Comparison of ENCODE assay signal across 1 cellular context in the genomic region with DNA sequence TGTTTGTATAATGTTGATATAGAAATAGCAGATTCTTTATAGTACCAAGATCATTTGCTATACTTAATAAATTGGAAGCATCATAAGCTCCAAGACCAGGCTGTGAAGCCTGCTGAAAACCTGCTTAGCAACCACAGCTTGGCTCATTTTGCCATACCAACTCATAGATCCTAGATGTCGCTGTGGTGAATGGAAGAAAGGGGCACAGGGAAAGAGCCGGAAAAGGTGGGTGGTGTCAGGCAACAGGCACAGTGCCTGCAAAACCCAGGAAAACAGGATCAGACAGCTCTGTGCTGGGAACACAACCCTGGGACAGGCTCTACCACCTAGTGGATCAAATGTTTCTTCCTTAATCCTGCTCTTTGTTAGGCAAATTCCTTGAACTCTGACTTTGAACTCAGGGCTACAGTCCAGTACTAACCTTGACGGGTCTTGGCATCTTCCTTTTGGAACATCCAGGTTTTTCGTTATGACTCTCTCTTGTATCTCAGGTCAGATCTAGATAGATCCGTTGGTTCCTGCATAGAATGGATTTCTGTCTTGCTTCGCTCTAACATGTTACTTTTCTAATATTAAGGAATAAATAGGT.
TF ChIP-seq lines count a peak whose summit lies in the region.

No MANE protein-coding gene starts in this region.

TF ChIP-seq in IMR-90, 13 proteins besides CTCF, POLR2A, EP300 and RAD21:
- no peak for TF ChIP-seq RCOR1 (IDR thresholded peaks at IDR 0.05; ENCODE audit: insufficient replicate concordance, low read length)
- no peak for TF ChIP-seq BHLHE40 (IDR thresholded peaks at IDR 0.05; ENCODE audit: low read depth, low read length)
- TF ChIP-seq CEBPB (IDR thresholded peaks at IDR 0.05; ENCODE audit: low read depth, low read length), result no peak
- no peak for TF ChIP-seq NFE2L2 (IDR thresholded peaks at IDR 0.05; ENCODE audit: low read depth, low read length)
- no peak for TF ChIP-seq MAFK (IDR thresholded peaks at IDR 0.05; ENCODE audit: low read depth, low read length)
- no peak for TF ChIP-seq FOS (IDR thresholded peaks at IDR 0.05; ENCODE audit: low read depth, low read length)
- no peak for TF ChIP-seq MAZ (IDR thresholded peaks at IDR 0.05; ENCODE audit: borderline replicate concordance, low read depth, low read length)
- TF ChIP-seq CHD1 (IDR thresholded peaks at IDR 0.05; ENCODE audit: low read depth, low read length), result no peak
- TF ChIP-seq, protein P1, sequence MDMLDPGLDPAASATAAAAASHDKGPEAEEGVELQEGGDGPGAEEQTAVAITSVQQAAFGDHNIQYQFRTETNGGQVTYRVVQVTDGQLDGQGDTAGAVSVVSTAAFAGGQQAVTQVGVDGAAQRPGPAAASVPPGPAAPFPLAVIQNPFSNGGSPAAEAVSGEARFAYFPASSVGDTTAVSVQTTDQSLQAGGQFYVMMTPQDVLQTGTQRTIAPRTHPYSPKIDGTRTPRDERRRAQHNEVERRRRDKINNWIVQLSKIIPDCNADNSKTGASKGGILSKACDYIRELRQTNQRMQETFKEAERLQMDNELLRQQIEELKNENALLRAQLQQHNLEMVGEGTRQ (IDR thresholded peaks at IDR 0.05; ENCODE audit: low read depth, low read length), result no peak
- no peak for TF ChIP-seq RFX5 (IDR thresholded peaks at IDR 0.05; ENCODE audit: low read depth, low read length)
- TF ChIP-seq, protein P2, sequence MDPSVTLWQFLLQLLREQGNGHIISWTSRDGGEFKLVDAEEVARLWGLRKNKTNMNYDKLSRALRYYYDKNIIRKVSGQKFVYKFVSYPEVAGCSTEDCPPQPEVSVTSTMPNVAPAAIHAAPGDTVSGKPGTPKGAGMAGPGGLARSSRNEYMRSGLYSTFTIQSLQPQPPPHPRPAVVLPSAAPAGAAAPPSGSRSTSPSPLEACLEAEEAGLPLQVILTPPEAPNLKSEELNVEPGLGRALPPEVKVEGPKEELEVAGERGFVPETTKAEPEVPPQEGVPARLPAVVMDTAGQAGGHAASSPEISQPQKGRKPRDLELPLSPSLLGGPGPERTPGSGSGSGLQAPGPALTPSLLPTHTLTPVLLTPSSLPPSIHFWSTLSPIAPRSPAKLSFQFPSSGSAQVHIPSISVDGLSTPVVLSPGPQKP (IDR thresholded peaks at IDR 0.05; ENCODE audit: borderline replicate concordance, low read depth, low read length), result no peak
- no peak for TF ChIP-seq SMC3 (IDR thresholded peaks at IDR 0.05; ENCODE audit: low read depth, low read length)
- TF ChIP-seq MXI1 (IDR thresholded peaks at IDR 0.05; ENCODE audit: borderline replicate concordance, low read depth, low read length), result no peak
